8 cellular contexts compared by ENCODE assay signal in the genomic region with DNA sequence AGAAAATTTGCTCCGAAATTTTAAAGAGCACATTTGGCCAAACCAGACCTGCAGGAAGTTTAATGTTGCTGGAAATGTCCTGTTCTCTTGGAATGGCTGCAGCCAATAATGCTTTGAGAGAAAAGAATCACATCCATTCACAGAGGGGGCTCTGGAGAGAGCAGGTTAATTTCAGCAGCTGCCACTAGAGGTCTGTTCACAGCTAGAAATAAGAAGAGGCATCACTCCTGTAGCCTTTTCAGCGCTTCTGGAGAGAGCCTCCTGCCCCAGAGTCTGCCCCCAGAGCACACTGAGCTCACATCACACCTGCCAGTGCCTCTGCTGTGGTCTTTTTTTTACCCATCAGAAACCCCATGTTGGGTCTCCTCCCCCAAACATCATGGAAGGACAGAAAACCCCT.
DNase-seq lines count a peak whose midpoint lies in the region; ATAC-seq and TF ChIP-seq lines count a peak whose summit lies in the region.

No MANE protein-coding gene starts in this region.

- no peaks in the 10 kb centered on the region for H3K36me3 ChIP-seq in A673 (ENCODE audit: insufficient read depth, low read length, poor library complexity, severe bottlenecking)

- no TSS peak for BruUV-seq in A673 (replicated peaks; lab: Mats Ljungman, UMichigan)

- CTCF ChIA-PET in A673 (lab: Charles Lee) = no interaction called here

- no peak overlapping the region for H3K27ac ChIP-seq in A673 (ENCODE audit: low read depth, low read length, poor library complexity, severe bottlenecking)

- ATAC-seq in HG03521 (IDR thresholded peaks at IDR 0.05; ENCODE audit: unreplicated experiment) = peak; percentile 81
- peak; percentile 71 for ATAC-seq in left lobe of liver
- ATAC-seq in HG03135 (IDR thresholded peaks at IDR 0.05; ENCODE audit: unreplicated experiment) = no peak
- no peak for ATAC-seq in GM21360 (IDR thresholded peaks at IDR 0.05; ENCODE audit: unreplicated experiment)

- POLR2A ChIA-PET in A673 (lab: Charles Lee; ENCODE audit: low non-redundant PET) = no interaction called here

- H3K9me3 ChIP-seq in A673 (ENCODE audit: low read depth, low read length, poor library complexity, severe bottlenecking) = no peaks in the 10 kb centered on the region

- in situ Hi-C loops in GM13976 (cut with MboI; ENCODE audit: low sequenced_read_pairs, unreplicated experiment) = loop anchor here (25.0 kb wide), 1 partner anchor 1271 kb away; no protein-coding TSS in a partner anchor

- H3K4me3 ChIP-seq in A673 (ENCODE audit: low read depth, low read length, poor library complexity, severe bottlenecking) = no peak overlapping the region
- no peak overlapping the region for H3K4me3 ChIP-seq in WI38 (ENCODE audit: low read depth, low read length)

- no peaks in the 10 kb centered on the region for H3K4me1 ChIP-seq in A673 (ENCODE audit: insufficient read depth, low read length, poor library complexity, severe bottlenecking)

- TF ChIP-seq CTCF in A673 (conservative IDR thresholded peaks at IDR 0.05; ENCODE audit: low read depth, low read length) (peak; percentile 52), GM13976 (IDR thresholded peaks at IDR 0.05; ENCODE audit: borderline replicate concordance, control extremely low read depth, extremely low read depth, insufficient read depth, missing control alignments) (peak; percentile 2), WI38 (IDR thresholded peaks at IDR 0.05; ENCODE audit: low read depth, low read length) (peak; percentile 42)

- H3K27me3 ChIP-seq in A673 (replicated peaks; ENCODE audit: insufficient read depth, low read depth, low read length, poor library complexity) = peaks cover 10% of the 10 kb centered on the region

- DNase-seq in A673 (ENCODE audit: low spot score) (peak; percentile 34), GM13976 (ENCODE audit: low spot score) (no peak), left lobe of liver (ENCODE audit: low spot score) (no peak), putamen (ENCODE audit: low spot score) (no peak)

- intact Hi-C loops in A673 (cut with micrococcal nuclease; ENCODE audit: unreplicated experiment) = no loop called here

Comparison
In these comparisons a context has a peak if more than half of its experiments do, and no peak if none do; other contexts are left out.
1. CTCF ChIP-seq: peak in every context shown above with its lines; median percentile 52 in A673; 42 in WI38; 2 in GM13976.
2. ATAC-seq: peak in HG03521 (single experiment) and left lobe of liver (single experiment); none in HG03135 (single experiment) and GM21360 (single experiment).